Comparison of ENCODE assay signal across 7 cellular contexts in genomic region chr3:156150434-156151066, GRCh38. TPM values are rescaled to one million over a fixed set of nuclear protein-coding genes. Genes with fewer than 3 reads are reported as not detected.
A peak's percentile ranks its signal among the peaks of the same experiment; 100 is the strongest.
DNase-seq lines count a peak whose midpoint lies in the region; ATAC-seq lines count a peak whose summit lies in the region.

No MANE protein-coding gene starts in this region.

- H3K36me3 ChIP-seq in thymus (ENCODE audit: control insufficient read depth, insufficient read depth), result no peaks in the 10 kb centered on the region

- DNase-seq in ELF-1 (ENCODE audit: low read depth, low spot score), result peak; percentile 49
- DNase-seq in NCI-H1105 (lab: John Stamatoyannopoulos, UW), result peak; percentile 46
- DNase-seq in T-helper 9 cell, result peak; percentile 7
- DNase-seq in effector CD8-positive, alpha-beta T cell (lab: John Stamatoyannopoulos, UW), result peak; percentile 4
- peak; percentile 72 to 78 for DNase-seq in lung microvascular endothelial cell (ENCODE audit: low read depth in 2 of 2)

- no peak overlapping the region for H3K4me3 ChIP-seq in thymus (ENCODE audit: low read length)

- H3K9me3 ChIP-seq in thymus (ENCODE audit: control insufficient read depth), result no peaks in the 10 kb centered on the region

- WGBS in thymus, result 40% methylated on average over 8 of the region's 8 CpGs

- peak overlapping the region; percentile 25 for H3K27ac ChIP-seq in thymus (ENCODE audit: low read depth)

- H3K4me1 ChIP-seq in thymus (ENCODE audit: control insufficient read depth, insufficient read depth, low read length), result no peaks in the 10 kb centered on the region

- no peaks in the 10 kb centered on the region for H3K27me3 ChIP-seq in thymus (ENCODE audit: control insufficient read depth, insufficient read depth)

- ATAC-seq in GM21723 (IDR thresholded peaks at IDR 0.05; ENCODE audit: unreplicated experiment), result peak; percentile 54

RNA-seq across cellular contexts. Expression of gene KCNAB1, which starts 30.2 kb away (rescaled TPM):
- 0.65 and 2.0 TPM in 2 replicates for total RNA-seq in lung microvascular endothelial cell
- 4.0 TPM for polyA plus RNA-seq in thymus

Comparison
In these comparisons a context has a peak if more than half of its experiments do, and no peak if none do; other contexts are left out.
1. DNase-seq: peak in every context shown above with its lines; median percentile 75 in lung microvascular endothelial cell; 49 in ELF-1; 46 in NCI-H1105; 7 in T-helper 9 cell; 4 in effector CD8-positive, alpha-beta T cell.